19 cellular contexts compared by ENCODE assay signal in the genomic region with DNA sequence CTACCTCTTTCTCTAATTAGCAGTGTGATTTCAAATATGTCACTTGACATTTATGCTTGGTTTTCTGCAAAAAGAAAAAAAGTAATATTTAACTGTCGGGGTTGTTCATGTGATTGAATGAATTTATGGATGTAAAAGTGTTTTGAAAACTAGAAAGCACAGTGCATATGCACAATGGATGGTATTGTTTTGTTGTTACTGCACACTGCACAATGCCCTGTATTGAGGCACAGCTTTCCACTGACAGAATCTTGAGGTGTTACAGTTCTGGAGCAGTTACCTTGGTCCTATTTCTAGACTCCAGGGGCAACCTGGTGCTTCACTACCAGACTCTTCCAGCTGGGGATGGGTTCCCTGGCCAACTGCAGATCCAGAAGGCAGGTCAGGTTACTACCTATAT.
A peak's percentile ranks its signal among the peaks of the same experiment; 100 is the strongest.
DNase-seq lines count a peak whose midpoint lies in the region; ATAC-seq and TF ChIP-seq lines count a peak whose summit lies in the region.
"Had no signal": no experiment of that assay in that cellular context is flagged by ENCODE, and none has a peak within 500 bp of the region (broad histone marks: within the 10 kb centered on the region; RNA-seq: fewer than 3 reads in every experiment).

No MANE protein-coding gene starts in this region.

- no peaks in the 10 kb centered on the region for H3K27me3 Mint-ChIP-seq in activated naive CD8-positive, alpha-beta T cell
- no peaks in the 10 kb centered on the region for H3K27me3 Mint-ChIP-seq in activated naive CD8-positive, alpha-beta T cell treated with anti-CD3 and anti-CD28 coated beads for 36 hours
- H3K27me3 Mint-ChIP-seq: B cell had no signal

- no peaks in the 10 kb centered on the region for H3K4me1 ChIP-seq in hepatocyte (ENCODE audit: insufficient read depth)
- H3K4me1 ChIP-seq: BLaER1 treated with 17β-estradiol and CSF1 and Interleukin-3, amounts not matched to agents 10 nM and 100 nM had no signal

- H2AFZ ChIP-seq in hepatocyte = no peak overlapping the region
- H2AFZ ChIP-seq: GM23338 had no signal

- H4K20me1 ChIP-seq in hepatocyte (ENCODE audit: insufficient read depth, poor library complexity, severe bottlenecking) = no peaks in the 10 kb centered on the region
- H4K20me1 ChIP-seq: BLaER1 treated with 17β-estradiol and CSF1 and Interleukin-3, amounts not matched to agents 10 nM and 100 nM had no signal

- H3K79me2 ChIP-seq in hepatocyte = no peaks in the 10 kb centered on the region

- ATAC-seq in sciatic nerve = peak; percentile 22
- ATAC-seq in GM21381 (IDR thresholded peaks at IDR 0.05; ENCODE audit: unreplicated experiment) = no peak
- ATAC-seq: CD8-positive, alpha-beta T cell; GM23338; HCT116 had no signal

- no peak for DNase-seq in activated naive CD8-positive, alpha-beta T cell treated with anti-CD3 and anti-CD28 coated beads for 36 hours
- DNase-seq in globus pallidus (ENCODE audit: low spot score) = peak; percentile 44
- DNase-seq in sciatic nerve (ENCODE audit: low spot score) = no peak
- no peak for DNase-seq in hepatocyte (ENCODE audit: low spot score)
- no peak for DNase-seq in DMS79 treated with DMSO at 0.1 percent for 48 hours (lab: John Stamatoyannopoulos, UW)
- DNase-seq: 8988T; CD8-positive, alpha-beta T cell; COR-L47; DMS 273 treated with DMSO at 0.1 percent for 48 hours; DMS53; H7; HFFc6; IMR-90 had no signal

- no peaks in the 10 kb centered on the region for H3K4me1 Mint-ChIP-seq in activated naive CD8-positive, alpha-beta T cell (ENCODE audit: low read depth)
- H3K4me1 Mint-ChIP-seq in activated naive CD8-positive, alpha-beta T cell treated with anti-CD3 and anti-CD28 coated beads for 36 hours = no peaks in the 10 kb centered on the region
- H3K4me1 Mint-ChIP-seq: B cell, GM23338 had no signal

- no peak overlapping the region for H3K4me3 Mint-ChIP-seq in activated naive CD8-positive, alpha-beta T cell
- H3K4me3 Mint-ChIP-seq in activated naive CD8-positive, alpha-beta T cell treated with anti-CD3 and anti-CD28 coated beads for 36 hours = no peak overlapping the region
- H3K4me3 Mint-ChIP-seq: B cell; CD8-positive, alpha-beta T cell; GM23338; HFFc6 had no signal

- no peaks in the 10 kb centered on the region for H3K9me2 ChIP-seq in hepatocyte (replicated peaks; ENCODE audit: insufficient read depth)

- no peak overlapping the region for H3K4me3 ChIP-seq in hepatocyte
- H3K4me3 ChIP-seq: BLaER1 treated with 17β-estradiol and CSF1 and Interleukin-3, amounts not matched to agents 10 nM and 100 nM; GM23338 had no signal

- H3K9me3 Mint-ChIP-seq in activated naive CD8-positive, alpha-beta T cell (ENCODE audit: low read depth) = no peaks in the 10 kb centered on the region
- no peaks in the 10 kb centered on the region for H3K9me3 Mint-ChIP-seq in activated naive CD8-positive, alpha-beta T cell treated with anti-CD3 and anti-CD28 coated beads for 36 hours
- H3K9me3 Mint-ChIP-seq: CD8-positive, alpha-beta T cell; GM23338; HFFc6 had no signal

- no peaks in the 10 kb centered on the region for H3K27me3 ChIP-seq in hepatocyte
- H3K27me3 ChIP-seq: BLaER1 treated with 17β-estradiol and CSF1 and Interleukin-3, amounts not matched to agents 10 nM and 100 nM had no signal

- no peak for TF ChIP-seq CTCF in hepatocyte (IDR thresholded peaks at IDR 0.05; ENCODE audit: poor library complexity)

- H3K36me3 ChIP-seq in hepatocyte (replicated peaks; ENCODE audit: insufficient read depth, low read depth) = no peaks in the 10 kb centered on the region
- H3K36me3 ChIP-seq: BLaER1 treated with 17β-estradiol and CSF1 and Interleukin-3, amounts not matched to agents 10 nM and 100 nM had no signal

- H3K36me3 Mint-ChIP-seq in activated naive CD8-positive, alpha-beta T cell = peaks cover 3% of the 10 kb centered on the region
- H3K36me3 Mint-ChIP-seq in activated naive CD8-positive, alpha-beta T cell treated with anti-CD3 and anti-CD28 coated beads for 36 hours = no peaks in the 10 kb centered on the region

- H3K27ac Mint-ChIP-seq in activated naive CD8-positive, alpha-beta T cell = peak overlapping the region; percentile 22
- H3K27ac Mint-ChIP-seq in activated naive CD8-positive, alpha-beta T cell treated with anti-CD3 and anti-CD28 coated beads for 36 hours = no peak overlapping the region
- H3K27ac Mint-ChIP-seq: B cell; CD8-positive, alpha-beta T cell; GM23338; HFFc6 had no signal

- intact Hi-C loops in sciatic nerve (cut with DNase I) = no loop called here

- H3K4me2 ChIP-seq in hepatocyte = no peak overlapping the region
- H3K4me2 ChIP-seq: BLaER1 treated with 17β-estradiol and CSF1 and Interleukin-3, amounts not matched to agents 10 nM and 100 nM; GM23338 had no signal

- 100% methylated on average over 1 of the region's 1 CpG for WGBS in hepatocyte (ENCODE audit: low lambda C conversion rate, missing lambda C conversion rate)

- no peak overlapping the region for H3K27ac ChIP-seq in hepatocyte
- H3K27ac ChIP-seq: BLaER1 treated with 17β-estradiol and CSF1 and Interleukin-3, amounts not matched to agents 10 nM and 100 nM had no signal

- no peaks in the 10 kb centered on the region for H3K9me3 ChIP-seq in hepatocyte (ENCODE audit: low read depth)
- H3K9me3 ChIP-seq: BLaER1 treated with 17β-estradiol and CSF1 and Interleukin-3, amounts not matched to agents 10 nM and 100 nM had no signal
